Comparison of ENCODE assay signal across 8 cellular contexts in the genomic region with DNA sequence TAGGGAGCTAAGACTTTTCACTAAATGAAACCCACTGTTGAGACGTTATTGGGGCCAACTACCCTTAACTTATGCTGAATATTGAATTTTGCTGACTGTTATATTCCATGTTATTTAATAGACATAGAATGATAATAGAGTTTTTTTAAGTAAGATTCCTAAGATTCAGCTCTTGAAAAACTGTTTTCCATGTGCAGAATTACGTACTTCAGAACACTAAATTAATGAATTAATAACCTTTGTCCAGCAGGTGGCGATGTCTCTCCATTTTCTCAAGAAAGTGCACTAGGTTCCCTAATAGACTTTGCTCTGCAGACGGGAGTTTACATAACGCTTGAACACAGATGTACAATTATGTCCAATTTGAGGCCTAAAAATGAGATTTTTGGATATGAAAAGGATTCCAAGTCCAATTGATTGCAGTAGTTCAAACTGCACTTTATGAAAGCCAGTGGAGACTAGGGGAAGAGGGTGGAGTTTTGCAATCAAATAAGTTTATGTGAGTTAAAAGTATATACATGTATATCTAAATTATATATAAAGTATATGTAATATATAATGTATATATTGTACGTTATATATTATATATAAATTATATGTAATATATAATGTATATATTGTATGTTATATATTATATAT.
DNase-seq lines count a peak whose midpoint lies in the region; ATAC-seq and TF ChIP-seq lines count a peak whose summit lies in the region.

No MANE protein-coding gene starts in this region.

- H4K20me1 ChIP-seq in DOHH2 (ENCODE audit: control insufficient read depth, insufficient read depth, low read depth, low read length) = no peaks in the 10 kb centered on the region

- H3K9me3 ChIP-seq in DOHH2 (ENCODE audit: control insufficient read depth, insufficient read depth, low read length) (peaks cover 6% of the 10 kb centered on the region), aorta (ENCODE audit: control insufficient read depth, low read length) (no peaks in the 10 kb centered on the region)

- intact Hi-C loops in aorta (cut with DNase I) = loop anchor here (2.0 to 5.0 kb wide), 4 partner anchors 52 to 452 kb away; no protein-coding TSS in a partner anchor

- H3K36me3 ChIP-seq in DOHH2 (ENCODE audit: control insufficient read depth, low read length) (no peaks in the 10 kb centered on the region), aorta (ENCODE audit: control insufficient read depth in 1 of 2, insufficient read depth in 2 of 2, low read length in 1 of 2) (no peaks in the 10 kb centered on the region)

- H3K4me2 ChIP-seq in DOHH2 (ENCODE audit: low read length) = no peak overlapping the region

- H3K4me3 ChIP-seq in DOHH2 (ENCODE audit: low read length) = no peak overlapping the region
- H3K4me3 ChIP-seq in fibroblast of the aortic adventitia (ENCODE audit: low read depth, low read length) = no peak overlapping the region
- no peak overlapping the region for H3K4me3 ChIP-seq in aorta (ENCODE audit: low read length in 2 of 2)

- peak; percentile 72 for TF ChIP-seq CTCF in DOHH2 (IDR thresholded peaks at IDR 0.05; ENCODE audit: low read depth, low read length, poor library complexity, severe bottlenecking)
- TF ChIP-seq CTCF in LNCAP (IDR thresholded peaks at IDR 0.05) = peak; percentile 62
- peak; percentile 53 for TF ChIP-seq CTCF in fibroblast of the aortic adventitia (IDR thresholded peaks at IDR 0.05; ENCODE audit: insufficient read depth, low read length)

- ATAC-seq in aorta (ENCODE audit: low FRiP score) (peak; percentile 83), HG02840 (IDR thresholded peaks at IDR 0.05; ENCODE audit: low FRiP score, unreplicated experiment) (no peak)

- H3K4me1 ChIP-seq in DOHH2 (ENCODE audit: control insufficient read depth, low read length) = peaks cover 8% of the 10 kb centered on the region
- peaks cover 0 to 3% of the 10 kb centered on the region in 2 donors for H3K4me1 ChIP-seq in aorta (ENCODE audit: control insufficient read depth in 1 of 2, insufficient read depth in 2 of 2, low read length in 2 of 2)

- H3K27ac ChIP-seq in DOHH2 (ENCODE audit: low read depth, low read length) = no peak overlapping the region
- no peak overlapping the region for H3K27ac ChIP-seq in aorta (ENCODE audit: low read depth in 1 of 2, low read length in 2 of 2)

- H3K27me3 ChIP-seq in DOHH2 (ENCODE audit: control insufficient read depth, low read length) = peaks cover 9% of the 10 kb centered on the region
- no peaks in the 10 kb centered on the region for H3K27me3 ChIP-seq in aorta (ENCODE audit: control insufficient read depth in 1 of 2, insufficient read depth in 2 of 2, low read length in 1 of 2)

- 8 to 9% methylated on average over 6 of the region's 6 CpGs for WGBS in aorta, 2 donors

- H3K79me2 ChIP-seq in DOHH2 (ENCODE audit: control insufficient read depth, low read length) = no peaks in the 10 kb centered on the region

- H3F3A ChIP-seq in DOHH2 (ENCODE audit: control insufficient read depth, insufficient read depth) = no peaks in the 10 kb centered on the region

- H3K9me2 ChIP-seq in DOHH2 (replicated peaks; ENCODE audit: control insufficient read depth, low read length) = no peaks in the 10 kb centered on the region

- peak; percentile 92 for DNase-seq in OCI-M1 (lab: John Stamatoyannopoulos, UW)
- peak; percentile 52 to 64 for DNase-seq in activated T-cell treated with anti-CD3 and anti-CD28 coated beads, Interleukin-2, amount 50 U/mL, for 48 hours
- peak; percentile 98 for DNase-seq in fibroblast of the aortic adventitia (ENCODE audit: low read depth)
- DNase-seq in non-pigmented ciliary epithelial cell (ENCODE audit: low read depth) = peak; percentile 89
- peak in 1 of 2 donors; percentile 62 for DNase-seq in aorta
